Comparison of ENCODE assay signal across 10 cellular contexts in the genomic region with DNA sequence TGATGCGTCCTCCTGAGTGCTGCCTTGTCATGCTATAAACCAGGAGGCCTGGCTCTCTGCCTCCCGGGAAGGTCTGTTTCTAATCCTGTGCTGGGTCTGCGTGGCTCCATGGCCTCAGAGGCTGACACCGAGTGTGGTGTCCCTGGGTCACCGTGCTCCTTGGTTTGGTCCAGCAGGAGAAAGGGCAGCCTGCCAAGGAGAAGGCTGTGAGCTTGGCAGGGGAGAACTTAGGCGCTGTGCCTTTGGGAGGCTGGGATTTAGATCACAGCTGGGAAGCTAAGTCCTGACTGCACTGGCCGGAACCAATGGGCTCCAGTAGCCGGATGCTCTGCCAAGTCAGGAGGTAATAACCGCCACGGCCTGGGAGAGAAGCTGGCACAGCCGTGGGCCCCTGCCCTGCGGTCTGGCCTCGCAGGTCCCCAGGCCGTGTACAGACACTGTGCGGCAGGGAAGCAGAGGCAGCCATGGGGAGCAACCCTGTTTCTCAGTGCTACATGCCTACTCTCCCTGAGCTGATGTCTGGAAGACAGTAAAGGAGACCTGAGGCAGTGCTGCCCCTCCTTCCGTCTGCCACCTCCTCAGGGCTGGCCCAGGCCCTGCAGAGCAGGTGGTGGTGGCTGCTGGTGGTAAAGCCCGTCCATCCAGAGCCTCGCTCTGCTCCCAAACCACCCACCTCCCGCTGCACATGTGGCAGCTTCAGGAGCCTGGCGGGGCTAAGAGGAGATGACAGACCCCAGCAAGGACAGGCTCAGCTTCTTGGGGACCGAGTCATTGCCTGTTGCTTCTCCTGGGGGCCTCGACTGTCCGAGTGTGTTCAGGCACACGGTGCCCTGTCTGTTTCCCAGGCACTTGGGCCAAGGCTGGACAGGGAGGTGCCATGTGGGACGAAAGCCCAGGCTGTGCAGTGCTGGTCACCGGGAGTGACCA. TPM values are rescaled to one million over a fixed set of nuclear protein-coding genes. Genes with fewer than 3 reads are reported as not detected.
DNase-seq lines count a peak whose midpoint lies in the region; ATAC-seq and TF ChIP-seq lines count a peak whose summit lies in the region.
"Had no signal": no experiment of that assay in that cellular context is flagged by ENCODE, and none has a peak within 500 bp of the region (broad histone marks: within the 10 kb centered on the region; RNA-seq: fewer than 3 reads in every experiment).

No MANE protein-coding gene starts in this region.

- DNase-seq in EH (ENCODE audit: low read depth) (peak; percentile 93), amygdala (lab: John Stamatoyannopoulos, UW) (peak in 37 of 56 donors; percentile 13 to 80 (median 52)), heart left ventricle (peak; percentile 88 to 97 (median 88)), putamen (ENCODE audit: low spot score) (peak; percentile 50), NCI-H82 treated with DMSO at 0.1 percent for 48 hours (lab: John Stamatoyannopoulos, UW; ENCODE audit: unreplicated experiment) (no peak), activated gamma-delta T cell treated with Interleukin-2 at 50 U/mL for 16 hours (no peak)
- DNase-seq: activated B cell treated with CpG ODN at 0.5 μM for 24 hours, NCI-H1694 had no signal

- ATAC-seq in heart left ventricle (peak; percentile 75 to 86 (median 86)), GM21360 (IDR thresholded peaks at IDR 0.05; ENCODE audit: unreplicated experiment) (no peak), GM21423 (IDR thresholded peaks at IDR 0.05; ENCODE audit: unreplicated experiment) (no peak)

- H3K9me3 ChIP-seq in heart left ventricle: no peaks in the 10 kb centered on the region

- intact Hi-C loops in heart left ventricle (cut with DNase I): no loop called here

- no peaks in the 10 kb centered on the region for H3K27me3 ChIP-seq in heart left ventricle

- no peak overlapping the region for H3K4me3 ChIP-seq in heart left ventricle

- no peak for TF ChIP-seq POLR2A in heart left ventricle (IDR thresholded peaks at IDR 0.05)

- H3K36me3 ChIP-seq in heart left ventricle: no peaks in the 10 kb centered on the region

- peak overlapping the region in 11 of 12 donors; percentile 21 to 81 (median 68) for H3K27ac ChIP-seq in heart left ventricle

- TF ChIP-seq CTCF in heart left ventricle (IDR thresholded peaks at IDR 0.05): no peak

- WGBS in heart left ventricle, 4 donors: 21 to 45% (median 43%) methylated on average over 16 to 26 of the region's 26 CpGs

- peaks cover 0 to 38% (median 26%) of the 10 kb centered on the region in 12 donors for H3K4me1 ChIP-seq in heart left ventricle

RNA-seq across cellular contexts. Expression of gene C13orf46, which starts 44.9 kb away (rescaled TPM):
- 1 to 10 TPM in 1 of 9 donors, under 1 TPM in 7, not detected in 1; 0.07 to 3.1 (median 0.43) TPM for total RNA-seq in heart left ventricle
- polyA plus RNA-seq in heart left ventricle: under 1 TPM; 0.15 to 0.18 TPM

Comparison
In these comparisons a context has a peak if more than half of its experiments do, and no peak if none do; other contexts are left out.
1. DNase-seq: peak in EH (single experiment), amygdala (37 of 56), heart left ventricle (5 of 5) and putamen (single experiment); none in NCI-H82 treated with DMSO at 0.1 percent for 48 hours (single experiment) and activated gamma-delta T cell treated with Interleukin-2 at 50 U/mL for 16 hours (single experiment).
2. ATAC-seq: peak in heart left ventricle (4 of 4); none in GM21360 (single experiment) and GM21423 (single experiment).